In genomic region chr2:190984595-190984994, GRCh38 we compare ENCODE assay signal across 14 cellular contexts. TPM values are rescaled to one million over a fixed set of nuclear protein-coding genes. Genes with fewer than 3 reads are reported as not detected.
A peak's percentile ranks its signal among the peaks of the same experiment; 100 is the strongest.
DNase-seq lines count a peak whose midpoint lies in the region; ATAC-seq and TF ChIP-seq lines count a peak whose summit lies in the region.
"Had no signal": no experiment of that assay in that cellular context is flagged by ENCODE, and none has a peak within 500 bp of the region (broad histone marks: within the 10 kb centered on the region; RNA-seq: fewer than 3 reads in every experiment).

No MANE protein-coding gene starts in this region.

- no peak overlapping the region for H3K4me3 ChIP-seq in MM.1S (ENCODE audit: low read length)
- H3K4me3 ChIP-seq: gastroesophageal sphincter had no signal

- peaks cover 61% of the 10 kb centered on the region for H3K4me1 Mint-ChIP-seq in activated T-helper 2 cell treated with anti-CD3 and anti-CD28 coated beads, Interferon-gamma antibody, Interleukin-2, Interleukin-4, amounts not matched to agents 10 μg/mL and 5 μg/mL and 100 μg/mL, durations not matched to agents 14 hours and 24 hours and 36 hours (ENCODE audit: low read depth)

- in situ Hi-C loops in ACHN (cut with HindIII; ENCODE audit: low pct_ligation_motif_present, low pct_unique_long_range_greater_than_20kb, low sequenced_read_pairs) = no loop called here

- H2AFZ ChIP-seq in MM.1S (ENCODE audit: low read length) = no peak overlapping the region

- peak overlapping the region; percentile 69 for H3K27ac Mint-ChIP-seq in activated T-helper 2 cell treated with anti-CD3 and anti-CD28 coated beads, Interferon-gamma antibody, Interleukin-2, Interleukin-4, amounts not matched to agents 10 μg/mL and 5 μg/mL and 100 μg/mL, durations not matched to agents 14 hours and 24 hours and 36 hours

- peaks cover 9% of the 10 kb centered on the region for H3K4me1 ChIP-seq in foreskin keratinocyte
- no peaks in the 10 kb centered on the region for H3K4me1 ChIP-seq in MM.1S (ENCODE audit: low read length)
- H3K4me1 ChIP-seq: gastroesophageal sphincter had no signal

- H3K9me2 ChIP-seq in MM.1S (replicated peaks; ENCODE audit: insufficient read depth, low read length) = no peaks in the 10 kb centered on the region

- H3K36me3 Mint-ChIP-seq in activated T-helper 2 cell treated with anti-CD3 and anti-CD28 coated beads, Interferon-gamma antibody, Interleukin-2, Interleukin-4, amounts not matched to agents 10 μg/mL and 5 μg/mL and 100 μg/mL, durations not matched to agents 14 hours and 24 hours and 36 hours (ENCODE audit: low read depth) = peaks cover 97% of the 10 kb centered on the region

- no peaks in the 10 kb centered on the region for H3K79me2 ChIP-seq in MM.1S (ENCODE audit: low read length)

- peak; percentile 59 for DNase-seq in ACHN
- no peak for DNase-seq in activated T-helper 2 cell treated with anti-CD3 and anti-CD28 coated beads, Interferon-gamma antibody, Interleukin-2, Interleukin-4, amounts not matched to agents 10 μg/mL and 5 μg/mL and 100 μg/mL, durations not matched to agents 14 hours and 24 hours and 36 hours (ENCODE audit: low spot score)
- peak; percentile 79 to 92 for DNase-seq in foreskin keratinocyte
- no peak for DNase-seq in NCI-H82 (lab: John Stamatoyannopoulos, UW)
- DNase-seq in activated CD8-positive, alpha-beta memory T cell treated with anti-CD3 and anti-CD28 coated beads for 24 hours = no peak
- DNase-seq in MM.1S = no peak
- DNase-seq: activated gamma-delta T cell treated with Interleukin-2 at 50 U/mL for 16 hours, COR-L47, NCI-H2107, substantia nigra had no signal

- no peaks in the 10 kb centered on the region for H3K9me3 ChIP-seq in MM.1S (replicated peaks; ENCODE audit: insufficient read depth, low read length)
- H3K9me3 ChIP-seq: gastroesophageal sphincter had no signal

- no peaks in the 10 kb centered on the region for H3F3A ChIP-seq in MM.1S (ENCODE audit: insufficient read depth, low read length)

- H3K27ac ChIP-seq in foreskin keratinocyte = peak overlapping the region; percentile 79
- H3K27ac ChIP-seq in MM.1S (ENCODE audit: low read length) = no peak overlapping the region
- H3K27ac ChIP-seq: gastroesophageal sphincter, HL-60 had no signal

- ATAC-seq in GM18505 (IDR thresholded peaks at IDR 0.05; ENCODE audit: unreplicated experiment) = no peak
- peak; percentile 93 for ATAC-seq in foreskin keratinocyte
- no peak for ATAC-seq in HG03354 (IDR thresholded peaks at IDR 0.05; ENCODE audit: poor library complexity, severe bottlenecking, unreplicated experiment)
- ATAC-seq: gastroesophageal sphincter had no signal

- peaks cover 4% of the 10 kb centered on the region; the same call in 1 of the 2 replicates for H3K36me3 ChIP-seq in MM.1S (replicated peaks; ENCODE audit: insufficient read depth, low read length)

- TF ChIP-seq CTCF in foreskin keratinocyte (conservative IDR thresholded peaks at IDR 0.05) (no peak), MM.1S (IDR thresholded peaks at IDR 0.05; ENCODE audit: low read length) (no peak)

- TF ChIP-seq POLR2A in GM18505 (IDR thresholded peaks at IDR 0.05; ENCODE audit: borderline replicate concordance, extremely low read depth, insufficient read depth, insufficient read length) = peak; percentile 42

- no peak overlapping the region for H3K4me2 ChIP-seq in MM.1S (ENCODE audit: low read depth, low read length)

- H3K9me3 Mint-ChIP-seq in activated T-helper 2 cell treated with anti-CD3 and anti-CD28 coated beads, Interferon-gamma antibody, Interleukin-2, Interleukin-4, amounts not matched to agents 10 μg/mL and 5 μg/mL and 100 μg/mL, durations not matched to agents 14 hours and 24 hours and 36 hours = no peaks in the 10 kb centered on the region

- intact Hi-C loops in activated T-helper 2 cell treated with anti-CD3 and anti-CD28 coated beads, Interferon-gamma antibody, Interleukin-2, Interleukin-4, amounts not matched to agents 10 μg/mL and 5 μg/mL and 100 μg/mL, durations not matched to agents 14 hours and 24 hours and 36 hours (cut with micrococcal nuclease) = loop anchor here (2.0 kb wide), 2 partner anchors 14 to 50 kb away; no protein-coding TSS in a partner anchor

- H3K27me3 ChIP-seq in foreskin keratinocyte (no peaks in the 10 kb centered on the region), MM.1S (replicated peaks; ENCODE audit: insufficient read depth, low read length) (no peaks in the 10 kb centered on the region)
- H3K27me3 ChIP-seq: gastroesophageal sphincter had no signal

- no peak overlapping the region for H3K9ac ChIP-seq in MM.1S (ENCODE audit: low read length)

- no peaks in the 10 kb centered on the region for H3K27me3 Mint-ChIP-seq in activated T-helper 2 cell treated with anti-CD3 and anti-CD28 coated beads, Interferon-gamma antibody, Interleukin-2, Interleukin-4, amounts not matched to agents 10 μg/mL and 5 μg/mL and 100 μg/mL, durations not matched to agents 14 hours and 24 hours and 36 hours (ENCODE audit: low read depth)

- H3K4me3 Mint-ChIP-seq in activated T-helper 2 cell treated with anti-CD3 and anti-CD28 coated beads, Interferon-gamma antibody, Interleukin-2, Interleukin-4, amounts not matched to agents 10 μg/mL and 5 μg/mL and 100 μg/mL, durations not matched to agents 14 hours and 24 hours and 36 hours (ENCODE audit: low read depth) = no peak overlapping the region

- no peaks in the 10 kb centered on the region for H4K20me1 ChIP-seq in MM.1S (ENCODE audit: insufficient read depth, low read length)

RNA-seq across cellular contexts. Expression of gene STAT1, which starts 29.4 kb away (rescaled TPM):
- 135 and 139 TPM in 2 replicates for total RNA-seq in activated T-helper 2 cell treated with anti-CD3 and anti-CD28 coated beads, Interferon-gamma antibody, Interleukin-2, Interleukin-4, amounts not matched to agents 10 μg/mL and 5 μg/mL and 100 μg/mL, durations not matched to agents 14 hours and 24 hours and 36 hours
- 143 and 168 TPM in 2 replicates for total RNA-seq in foreskin keratinocyte
- 57.7 and 61.1 TPM in 2 replicates for polyA plus RNA-seq in foreskin keratinocyte

Comparison
In these comparisons a context has a peak if more than half of its experiments do, and no peak if none do; other contexts are left out.
1. DNase-seq: peak in ACHN (single experiment) and foreskin keratinocyte (2 of 2); none in activated T-helper 2 cell treated with anti-CD3 and anti-CD28 coated beads, Interferon-gamma antibody, Interleukin-2, Interleukin-4, amounts not matched to agents 10 μg/mL and 5 μg/mL and 100 μg/mL, durations not matched to agents 14 hours and 24 hours and 36 hours (single experiment), NCI-H82 (single experiment), activated CD8-positive, alpha-beta memory T cell treated with anti-CD3 and anti-CD28 coated beads for 24 hours (single experiment) and MM.1S (single experiment).